ENCODE assay signal across 8 cellular contexts in genomic region chr6:25404693-25405169, GRCh38.
DNase-seq lines count a peak whose midpoint lies in the region; ATAC-seq lines count a peak whose summit lies in the region.

No MANE protein-coding gene starts in this region.

- in situ Hi-C loops in ACHN (cut with HindIII; ENCODE audit: low pct_ligation_motif_present, low pct_unique_long_range_greater_than_20kb, low sequenced_read_pairs) = no loop called here

- no peak overlapping the region for H3K4me3 Mint-ChIP-seq in activated CD4-positive, alpha-beta T cell treated with anti-CD3 and anti-CD28 coated beads, Interleukin-2, amount 10 ng/mL, durations not matched to agents 24 days and 14 days
- H3K4me3 Mint-ChIP-seq in immature natural killer cell = no peak overlapping the region

- peaks cover 1% of the 10 kb centered on the region for H3K36me3 Mint-ChIP-seq in activated CD4-positive, alpha-beta T cell treated with anti-CD3 and anti-CD28 coated beads, Interleukin-2, amount 10 ng/mL, durations not matched to agents 24 days and 14 days (ENCODE audit: low read depth)
- H3K36me3 Mint-ChIP-seq in immature natural killer cell = no peaks in the 10 kb centered on the region

- intact Hi-C loops in activated CD4-positive, alpha-beta T cell treated with anti-CD3 and anti-CD28 coated beads, Interleukin-2, amount 10 ng/mL, durations not matched to agents 24 days and 14 days (cut with micrococcal nuclease) = loop anchor here (1.0 kb wide), 1 partner anchor 34 kb away; no protein-coding TSS in a partner anchor

- DNase-seq in ACHN = peak; percentile 20
- DNase-seq in activated CD4-positive, alpha-beta T cell treated with anti-CD3 and anti-CD28 coated beads, Interleukin-2, amount 10 ng/mL, durations not matched to agents 24 days and 14 days = peak; percentile 79
- DNase-seq in immature natural killer cell = peak; percentile 14 to 58 (median 26)
- DNase-seq in NCI-H2029 treated with DMSO at 0.1 percent for 48 hours (lab: John Stamatoyannopoulos, UW) = no peak
- DNase-seq in NCI-H187 treated with DMSO at 0.1 percent for 48 hours (lab: John Stamatoyannopoulos, UW) = no peak
- no peak for DNase-seq in globus pallidus (ENCODE audit: low spot score)

- peaks cover 6% of the 10 kb centered on the region for H3K9me3 Mint-ChIP-seq in activated CD4-positive, alpha-beta T cell treated with anti-CD3 and anti-CD28 coated beads, Interleukin-2, amount 10 ng/mL, durations not matched to agents 24 days and 14 days
- H3K9me3 Mint-ChIP-seq in immature natural killer cell = peaks cover 0 to 2% (median 0%) of the 10 kb centered on the region in 6 donors

- H3K27ac Mint-ChIP-seq in activated CD4-positive, alpha-beta T cell treated with anti-CD3 and anti-CD28 coated beads, Interleukin-2, amount 10 ng/mL, durations not matched to agents 24 days and 14 days = no peak overlapping the region
- H3K27ac Mint-ChIP-seq in immature natural killer cell = no peak overlapping the region

- peaks cover 6% of the 10 kb centered on the region for H3K4me1 Mint-ChIP-seq in activated CD4-positive, alpha-beta T cell treated with anti-CD3 and anti-CD28 coated beads, Interleukin-2, amount 10 ng/mL, durations not matched to agents 24 days and 14 days
- H3K4me1 Mint-ChIP-seq in immature natural killer cell = no peaks in the 10 kb centered on the region

- no peaks in the 10 kb centered on the region for H3K27me3 Mint-ChIP-seq in activated CD4-positive, alpha-beta T cell treated with anti-CD3 and anti-CD28 coated beads, Interleukin-2, amount 10 ng/mL, durations not matched to agents 24 days and 14 days
- H3K27me3 Mint-ChIP-seq in immature natural killer cell (ENCODE audit: low read depth in 3 of 3) = peaks cover 0 to 4% (median 0%) of the 10 kb centered on the region in 3 donors

- ATAC-seq in GM19351 (IDR thresholded peaks at IDR 0.05; ENCODE audit: unreplicated experiment) = peak; percentile 94
- ATAC-seq in HG03280 (IDR thresholded peaks at IDR 0.05; ENCODE audit: unreplicated experiment) = peak; percentile 97

Comparison
In these comparisons a context has a peak if more than half of its experiments do, and no peak if none do; other contexts are left out.
1. DNase-seq: peak in ACHN (single experiment), activated CD4-positive, alpha-beta T cell treated with anti-CD3 and anti-CD28 coated beads, Interleukin-2, amount 10 ng/mL, durations not matched to agents 24 days and 14 days (single experiment) and immature natural killer cell (3 of 3); none in NCI-H2029 treated with DMSO at 0.1 percent for 48 hours (single experiment), NCI-H187 treated with DMSO at 0.1 percent for 48 hours (single experiment) and globus pallidus (single experiment).